1 cellular context compared by ENCODE assay signal in the genomic region with DNA sequence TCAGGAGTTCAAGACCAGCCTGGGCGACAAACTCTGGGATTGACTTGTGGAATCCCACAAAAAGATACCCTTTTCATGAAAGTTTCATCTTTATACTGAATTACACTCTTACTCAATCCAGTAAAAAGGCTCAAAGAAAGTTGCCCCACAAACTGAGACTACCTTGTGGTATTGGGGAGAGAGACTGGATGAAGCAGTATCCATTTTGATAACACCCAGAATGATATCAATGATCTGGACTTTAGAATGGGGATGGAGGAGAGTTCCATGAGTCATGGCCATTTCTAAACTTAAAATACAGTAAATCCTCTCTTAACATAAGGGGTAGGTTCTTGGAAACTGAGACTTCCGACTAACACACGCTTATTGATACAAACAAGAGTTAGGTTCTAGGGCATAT.
TF ChIP-seq lines count a peak whose summit lies in the region.

No MANE protein-coding gene starts in this region.

TF ChIP-seq in GM12878, 131 proteins besides CTCF, POLR2A, EP300 and RAD21:
- TF ChIP-seq HDGF (IDR thresholded peaks at IDR 0.05): no peak
- no peak for TF ChIP-seq MEF2A (IDR thresholded peaks at IDR 0.05; ENCODE audit: insufficient read depth, low read depth, low read length)
- TF ChIP-seq GABPA (IDR thresholded peaks at IDR 0.05; ENCODE audit: low read depth): no peak
- TF ChIP-seq TCF7 (IDR thresholded peaks at IDR 0.05; ENCODE audit: borderline replicate concordance): no peak
- TF ChIP-seq, protein P1, sequence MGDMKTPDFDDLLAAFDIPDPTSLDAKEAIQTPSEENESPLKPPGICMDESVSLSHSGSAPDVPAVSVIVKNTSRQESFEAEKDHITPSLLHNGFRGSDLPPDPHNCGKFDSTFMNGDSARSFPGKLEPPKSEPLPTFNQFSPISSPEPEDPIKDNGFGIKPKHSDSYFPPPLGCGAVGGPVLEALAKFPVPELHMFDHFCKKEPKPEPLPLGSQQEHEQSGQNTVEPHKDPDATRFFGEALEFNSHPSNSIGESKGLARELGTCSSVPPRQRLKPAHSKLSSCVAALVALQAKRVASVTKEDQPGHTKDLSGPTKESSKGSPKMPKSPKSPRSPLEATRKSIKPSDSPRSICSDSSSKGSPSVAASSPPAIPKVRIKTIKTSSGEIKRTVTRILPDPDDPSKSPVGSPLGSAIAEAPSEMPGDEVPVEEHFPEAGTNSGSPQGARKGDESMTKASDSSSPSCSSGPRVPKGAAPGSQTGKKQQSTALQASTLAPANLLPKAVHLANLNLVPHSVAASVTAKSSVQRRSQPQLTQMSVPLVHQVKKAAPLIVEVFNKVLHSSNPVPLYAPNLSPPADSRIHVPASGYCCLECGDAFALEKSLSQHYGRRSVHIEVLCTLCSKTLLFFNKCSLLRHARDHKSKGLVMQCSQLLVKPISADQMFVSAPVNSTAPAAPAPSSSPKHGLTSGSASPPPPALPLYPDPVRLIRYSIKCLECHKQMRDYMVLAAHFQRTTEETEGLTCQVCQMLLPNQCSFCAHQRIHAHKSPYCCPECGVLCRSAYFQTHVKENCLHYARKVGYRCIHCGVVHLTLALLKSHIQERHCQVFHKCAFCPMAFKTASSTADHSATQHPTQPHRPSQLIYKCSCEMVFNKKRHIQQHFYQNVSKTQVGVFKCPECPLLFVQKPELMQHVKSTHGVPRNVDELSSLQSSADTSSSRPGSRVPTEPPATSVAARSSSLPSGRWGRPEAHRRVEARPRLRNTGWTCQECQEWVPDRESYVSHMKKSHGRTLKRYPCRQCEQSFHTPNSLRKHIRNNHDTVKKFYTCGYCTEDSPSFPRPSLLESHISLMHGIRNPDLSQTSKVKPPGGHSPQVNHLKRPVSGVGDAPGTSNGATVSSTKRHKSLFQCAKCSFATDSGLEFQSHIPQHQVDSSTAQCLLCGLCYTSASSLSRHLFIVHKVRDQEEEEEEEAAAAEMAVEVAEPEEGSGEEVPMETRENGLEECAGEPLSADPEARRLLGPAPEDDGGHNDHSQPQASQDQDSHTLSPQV (IDR thresholded peaks at IDR 0.05): no peak
- no peak for TF ChIP-seq SMARCA5 (IDR thresholded peaks at IDR 0.05)
- TF ChIP-seq ZNF384 (IDR thresholded peaks at IDR 0.05; ENCODE audit: borderline replicate concordance, low read depth, low read length): no peak
- no peak for TF ChIP-seq ZNF687 (IDR thresholded peaks at IDR 0.05)
- TF ChIP-seq SUPT20H (IDR thresholded peaks at IDR 0.05; ENCODE audit: borderline replicate concordance, control insufficient read depth, low read depth, low read length): no peak
- no peak for TF ChIP-seq NR2C1 (IDR thresholded peaks at IDR 0.05)
- TF ChIP-seq FOXM1 (IDR thresholded peaks at IDR 0.05; ENCODE audit: low read depth, low read length): no peak
